1 cellular context compared by ENCODE assay signal in genomic region chr7:88219781-88220747, GRCh38.
A peak's percentile ranks its signal among the peaks of the same experiment; 100 is the strongest.
TF ChIP-seq lines count a peak whose summit lies in the region.

SRI (minus strand) TSS chr7:88220038; CDS start chr7:88220026, 12 bp downstream.

TF ChIP-seq in K562, 482 proteins besides CTCF, POLR2A, EP300 and RAD21 (continued from another document and continues in another):
- TF ChIP-seq ZNF592 (IDR thresholded peaks at IDR 0.05) (no peak; the same call in 1 of the 2 replicates), TEAD4 (IDR thresholded peaks at IDR 0.05; ENCODE audit: low read length) (peak; percentile 58; the same call in 1 of the 2 replicates), TEAD4 (CRISPR knock-in tag; IDR thresholded peaks at IDR 0.05; ENCODE audit: borderline replicate concordance) (no peak), ZNF121 (CRISPR knock-in tag; conservative IDR thresholded peaks at IDR 0.05) (no peak), YY1 (IDR thresholded peaks at IDR 0.05; ENCODE audit: borderline replicate concordance in 1 of 3, control insufficient read depth in 1 of 3, extremely low read depth in 1 of 3, insufficient read depth in 3 of 3, insufficient read length in 1 of 3, insufficient replicate concordance in 2 of 3, low read depth in 1 of 3, low read length in 2 of 3) (peak; percentile 33 to 85 (median 79)), POLR2AphosphoS5 (IDR thresholded peaks at IDR 0.05; ENCODE audit: control insufficient read depth, insufficient read depth, low read depth, low read length) (peak; percentile 64; the same call in 1 of the 2 replicates), ZFP36 (IDR thresholded peaks at IDR 0.05; ENCODE audit: low read depth, low read length, partially characterized antibody) (no peak), MYNN (IDR thresholded peaks at IDR 0.05) (peak; percentile 18; the same call in 1 of the 2 replicates), MYNN (CRISPR knock-in tag; IDR thresholded peaks at IDR 0.05) (no peak), TCFL5 (CRISPR knock-in tag; conservative IDR thresholded peaks at IDR 0.05) (no peak), MECOM (CRISPR knock-in tag; IDR thresholded peaks at IDR 0.05) (0 out of 2 replicates have a peak, but pooled peaks have one; percentile 4), FIP1L1 (IDR thresholded peaks at IDR 0.05; ENCODE audit: low read depth, low read length, poor library complexity, severe bottlenecking) (peak; percentile 89), HDAC1 (IDR thresholded peaks at IDR 0.05) (peak in 1 of 2 experiments; percentile 63; a peak in 2 of 4 replicates), CHD4 (IDR thresholded peaks at IDR 0.05; ENCODE audit: insufficient read depth, insufficient replicate concordance, low read depth, low read length, poor library complexity, severe bottlenecking) (no peak), ERF (CRISPR knock-in tag; IDR thresholded peaks at IDR 0.05) (0 out of 2 replicates have a peak, but pooled peaks have one; percentile 40), ATF3 (IDR thresholded peaks at IDR 0.05) (0 out of 2 replicates have a peak, but pooled peaks have one; percentile 24), ATF3 (CRISPR knock-in tag; conservative IDR thresholded peaks at IDR 0.05) (no peak), TARDBP (IDR thresholded peaks at IDR 0.05) (no peak), NUFIP1 (IDR thresholded peaks at IDR 0.05; ENCODE audit: partially characterized antibody) (peak; percentile 83), FOXK2 (conservative IDR thresholded peaks at IDR 0.05 in 1 of 2, IDR thresholded peaks at IDR 0.05 in 1 of 2; ENCODE audit: low read depth in 2 of 2) (peak in 1 of 2 experiments; percentile 100; a peak in 2 of 4 replicates), SRSF3 (IDR thresholded peaks at IDR 0.05; ENCODE audit: insufficient read depth, low read length) (no peak), RBM14 (IDR thresholded peaks at IDR 0.05; ENCODE audit: borderline replicate concordance, insufficient read depth, low read depth, low read length) (no peak), CBFA2T3 (IDR thresholded peaks at IDR 0.05) (0 out of 2 replicates have a peak, but pooled peaks have one; percentile 10), ZNF395 (CRISPR knock-in tag; IDR thresholded peaks at IDR 0.05) (no peak), SIN3A (IDR thresholded peaks at IDR 0.05; ENCODE audit: borderline replicate concordance in 2 of 2, control insufficient read depth in 1 of 2, low read depth in 2 of 2, low read length in 2 of 2) (peak in 1 of 2 experiments; percentile 76; a peak in 3 of 4 replicates), ELF2 (CRISPR knock-in tag; IDR thresholded peaks at IDR 0.05) (peak; percentile 95), NR4A1 (CRISPR knock-in tag; IDR thresholded peaks at IDR 0.05) (no peak), NR4A1 (tag; IDR thresholded peaks at IDR 0.05) (0 out of 2 replicates have a peak, but pooled peaks have one; percentile 44), KDM5B (IDR thresholded peaks at IDR 0.05; ENCODE audit: insufficient replicate concordance, low read depth, low read length) (peak; percentile 14), CTBP1 (IDR thresholded peaks at IDR 0.05; ENCODE audit: borderline replicate concordance) (peak; percentile 78), GATAD2A (IDR thresholded peaks at IDR 0.05) (no peak), ZNF764 (CRISPR knock-in tag; IDR thresholded peaks at IDR 0.05; ENCODE audit: low read depth) (no peak), CXXC5 (CRISPR knock-in tag; IDR thresholded peaks at IDR 0.05) (peak; percentile 92), L3MBTL2 (IDR thresholded peaks at IDR 0.05) (peak; percentile 90), NCOA2 (IDR thresholded peaks at IDR 0.05; ENCODE audit: partially characterized antibody in 2 of 2) (no peak), ZNF3 (CRISPR knock-in tag; IDR thresholded peaks at IDR 0.05) (no peak), TGIF2 (CRISPR knock-in tag; IDR thresholded peaks at IDR 0.05) (no peak; the same call in 1 of the 2 replicates), KLF13 (tag; IDR thresholded peaks at IDR 0.05; ENCODE audit: borderline replicate concordance, low read depth) (peak; percentile 74; the same call in 1 of the 2 replicates), ZNF316 (IDR thresholded peaks at IDR 0.05) (peak; percentile 70), HOXB6 (CRISPR knock-in tag; IDR thresholded peaks at IDR 0.05; ENCODE audit: borderline replicate concordance) (no peak), KLF1 (tag; IDR thresholded peaks at IDR 0.05) (0 out of 2 replicates have a peak, but pooled peaks have one; percentile 24), TCF15 (CRISPR knock-in tag; IDR thresholded peaks at IDR 0.05) (no peak), TFAP4 (CRISPR knock-in tag; IDR thresholded peaks at IDR 0.05; ENCODE audit: borderline replicate concordance) (peak; percentile 43; the same call in 1 of the 2 replicates), MAFF (IDR thresholded peaks at IDR 0.05; ENCODE audit: low read length) (peak; percentile 25; the same call in 1 of the 2 replicates), ZNF76 (CRISPR knock-in tag; IDR thresholded peaks at IDR 0.05; ENCODE audit: borderline replicate concordance) (no peak), BHLHE40 (IDR thresholded peaks at IDR 0.05; ENCODE audit: low read length) (peak; percentile 87), MCM3 (IDR thresholded peaks at IDR 0.05) (no peak), PHF20 (IDR thresholded peaks at IDR 0.05; ENCODE audit: partially characterized antibody) (peak; percentile 21), TRIM24 (IDR thresholded peaks at IDR 0.05) (0 out of 4 replicates have a peak, but pooled peaks of 1 of the 2 experiments have one; percentile 46), NFYB (IDR thresholded peaks at IDR 0.05; ENCODE audit: extremely low read depth, insufficient read length) (no peak), POLR2G (IDR thresholded peaks at IDR 0.05; ENCODE audit: low read depth, low read length) (peak; percentile 90), TEAD2 (tag; IDR thresholded peaks at IDR 0.05) (peak; percentile 40; the same call in 1 of the 2 replicates), SP1 (CRISPR knock-in tag; IDR thresholded peaks at IDR 0.05) (peak; percentile 35; the same call in 1 of the 2 replicates), SMARCA4 (IDR thresholded peaks at IDR 0.05) (peak; percentile 42; the same call in 1 of the 2 replicates), ZNF239 (CRISPR knock-in tag; IDR thresholded peaks at IDR 0.05) (no peak), ZNF644 (tag; IDR thresholded peaks at IDR 0.05; ENCODE audit: low read depth) (no peak; the same call in 1 of the 2 replicates), RUNX1 (IDR thresholded peaks at IDR 0.05; ENCODE audit: low read depth) (no peak), PRPF4 (IDR thresholded peaks at IDR 0.05; ENCODE audit: insufficient read depth, low read depth, low read length, poor library complexity, severe bottlenecking) (peak; percentile 28), ZNF12 (CRISPR knock-in tag; IDR thresholded peaks at IDR 0.05) (peak; percentile 73; the same call in 1 of the 2 replicates), HCFC1 (IDR thresholded peaks at IDR 0.05; ENCODE audit: low read depth, low read length) (peak; percentile 51), SP2 (IDR thresholded peaks at IDR 0.05; ENCODE audit: extremely low read depth, low read depth, low read length, poor library complexity, severe bottlenecking) (no peak), ZNF584 (CRISPR knock-in tag; IDR thresholded peaks at IDR 0.05; ENCODE audit: low read depth) (no peak), NONO (IDR thresholded peaks at IDR 0.05; ENCODE audit: low read depth in 2 of 2, low read length in 1 of 2) (peak; percentile 52 to 100; a peak in 3 of 4 replicates), GABPA (tag; conservative IDR thresholded peaks at IDR 0.05; ENCODE audit: low read depth) (peak; percentile 46), SREBF2 (CRISPR knock-in tag; IDR thresholded peaks at IDR 0.05) (no peak), THAP12 (CRISPR knock-in tag; IDR thresholded peaks at IDR 0.05) (peak; percentile 89), GTF2E2 (tag; IDR thresholded peaks at IDR 0.05) (peak; percentile 67), FOXM1 (IDR thresholded peaks at IDR 0.05; ENCODE audit: low read depth) (no peak), FOXM1 (CRISPR knock-in tag; IDR thresholded peaks at IDR 0.05; ENCODE audit: low read depth) (peak; percentile 65; the same call in 1 of the 2 replicates)
